28 cellular contexts compared by ENCODE assay signal in the genomic region with DNA sequence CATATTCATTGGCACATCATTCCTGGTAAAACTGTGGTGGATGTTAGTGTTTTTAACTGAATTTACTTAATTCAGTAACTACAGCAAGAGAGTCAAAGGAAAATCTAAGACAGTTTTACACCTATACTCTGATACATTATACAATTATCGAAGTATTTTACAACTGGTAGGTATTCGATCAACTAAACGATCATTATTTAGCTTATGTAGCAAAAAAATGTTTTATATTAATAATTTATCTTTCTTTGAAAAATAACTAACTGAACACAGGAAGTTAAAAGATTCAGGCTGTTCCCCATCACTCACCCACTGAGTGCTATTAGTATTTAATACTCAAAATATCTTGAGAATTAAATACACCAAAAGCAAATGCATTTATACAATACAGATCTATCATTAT.
"Had no signal": no experiment of that assay in that cellular context is flagged by ENCODE, and none has a peak within 500 bp of the region (broad histone marks: within the 10 kb centered on the region; RNA-seq: fewer than 3 reads in every experiment).

No MANE protein-coding gene starts in this region.

- H2AFZ ChIP-seq: hepatocyte had no signal

- H3K27ac ChIP-seq: colonic mucosa, coronary artery, dorsolateral prefrontal cortex, epithelial cell of prostate, esophagus muscularis mucosa, esophagus squamous epithelium, foreskin keratinocyte, gastrocnemius medialis, gastroesophageal sphincter, hepatocyte had no signal

- DNase-seq: colonic mucosa; cortex of kidney; dermis blood vessel endothelial cell; dorsolateral prefrontal cortex; effector CD4-positive, alpha-beta T cell; effector CD8-positive, alpha-beta T cell; effector memory CD4-positive, alpha-beta T cell; effector memory CD8-positive, alpha-beta T cell; endodermal cell; erythroblast; esophagus squamous epithelium; foreskin fibroblast; foreskin keratinocyte; foreskin melanocyte; gastrocnemius medialis; glutamatergic neuron; head of caudate nucleus; heart left ventricle; heart right ventricle had no signal

- H3K9me3 ChIP-seq: colonic mucosa, esophagus muscularis mucosa, esophagus squamous epithelium, gastrocnemius medialis, gastroesophageal sphincter, heart left ventricle, heart right ventricle had no signal

- H3K4me1 ChIP-seq: colonic mucosa, esophagus muscularis mucosa, esophagus squamous epithelium, foreskin keratinocyte, gastrocnemius medialis, gastroesophageal sphincter, heart right ventricle had no signal

- H3K4me2 ChIP-seq: hepatocyte had no signal

- H3K4me3 ChIP-seq: colonic mucosa, coronary artery, dorsolateral prefrontal cortex, esophagus muscularis mucosa, esophagus squamous epithelium, gastrocnemius medialis, gastroesophageal sphincter, heart left ventricle, heart right ventricle, hepatocyte had no signal

- H3K79me2 ChIP-seq: hepatocyte had no signal

- H3K27me3 ChIP-seq: colonic mucosa, dorsolateral prefrontal cortex, esophagus muscularis mucosa, esophagus squamous epithelium, foreskin keratinocyte, gastrocnemius medialis, gastroesophageal sphincter, heart left ventricle, heart right ventricle, hepatocyte had no signal

- H3K36me3 ChIP-seq: colonic mucosa had no signal

- FAIRE-seq: endometrium, endothelial cell of umbilical vein, frontal cortex had no signal

- ATAC-seq: effector memory CD8-positive, alpha-beta T cell; esophagus mucosa; foreskin keratinocyte; gastrocnemius medialis; gastroesophageal sphincter; heart left ventricle; heart right ventricle had no signal
